In the genomic region with DNA sequence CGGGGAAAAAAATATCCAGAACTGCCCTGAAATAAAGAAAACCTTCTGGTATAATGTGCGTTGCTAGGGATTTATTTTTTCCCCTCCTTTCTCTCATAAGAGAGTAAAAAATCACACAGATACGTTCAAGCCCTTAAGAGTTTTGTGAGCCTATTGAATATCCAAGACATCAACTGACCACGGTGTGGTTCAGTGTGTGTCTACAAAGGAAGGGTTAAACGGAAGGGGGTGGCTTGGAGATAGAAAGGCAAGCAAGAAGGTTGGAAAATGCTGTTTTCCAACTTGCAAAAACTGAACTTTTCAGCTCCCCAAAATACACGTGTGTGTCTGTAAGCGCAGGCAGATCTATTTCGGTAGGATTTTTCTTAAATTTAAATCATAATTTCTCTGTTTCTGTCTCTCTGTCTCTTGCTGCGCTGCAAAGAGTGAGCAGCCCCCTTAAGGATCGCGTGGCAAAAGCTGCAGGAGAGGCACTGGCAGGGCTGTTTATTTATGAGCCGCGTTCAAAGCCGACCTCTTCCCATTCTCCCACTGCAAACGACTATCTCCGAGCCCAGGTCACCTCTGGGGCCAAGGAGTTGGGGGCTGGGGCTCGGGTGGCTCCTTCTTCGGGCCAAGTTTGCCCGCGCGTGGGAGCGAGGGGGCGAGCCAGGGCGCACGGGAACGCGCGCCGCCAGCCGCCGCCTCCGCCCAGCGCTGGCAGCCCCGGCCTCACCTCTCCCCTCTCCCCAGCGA, we compare ENCODE assay signal across 1 cellular context.
TF ChIP-seq lines count a peak whose summit lies in the region.

No MANE protein-coding gene starts in this region.

TF ChIP-seq in GM23338, 12 proteins besides CTCF, POLR2A, EP300 and RAD21 (continued from another document):
- TF ChIP-seq, protein P1, sequence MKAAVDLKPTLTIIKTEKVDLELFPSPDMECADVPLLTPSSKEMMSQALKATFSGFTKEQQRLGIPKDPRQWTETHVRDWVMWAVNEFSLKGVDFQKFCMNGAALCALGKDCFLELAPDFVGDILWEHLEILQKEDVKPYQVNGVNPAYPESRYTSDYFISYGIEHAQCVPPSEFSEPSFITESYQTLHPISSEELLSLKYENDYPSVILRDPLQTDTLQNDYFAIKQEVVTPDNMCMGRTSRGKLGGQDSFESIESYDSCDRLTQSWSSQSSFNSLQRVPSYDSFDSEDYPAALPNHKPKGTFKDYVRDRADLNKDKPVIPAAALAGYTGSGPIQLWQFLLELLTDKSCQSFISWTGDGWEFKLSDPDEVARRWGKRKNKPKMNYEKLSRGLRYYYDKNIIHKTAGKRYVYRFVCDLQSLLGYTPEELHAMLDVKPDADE (IDR thresholded peaks at IDR 0.05), result no peak
TF ChIP-seq in GM23338: peak in this region for 0.
